23 cellular contexts compared by ENCODE assay signal in genomic region chr22:22040908-22041307, GRCh38. TPM values are rescaled to one million over a fixed set of nuclear protein-coding genes. Genes with fewer than 3 reads are reported as not detected.
DNase-seq lines count a peak whose midpoint lies in the region; ATAC-seq, FAIRE-seq and TF ChIP-seq lines count a peak whose summit lies in the region.
"Had no signal": no experiment of that assay in that cellular context is flagged by ENCODE, and none has a peak within 500 bp of the region (broad histone marks: within the 10 kb centered on the region; RNA-seq: fewer than 3 reads in every experiment).

No MANE protein-coding gene starts in this region.

- H3K9ac ChIP-seq in OCI-LY1 (ENCODE audit: low read length), result peak overlapping the region; percentile 90
- no peak overlapping the region for H3K9ac ChIP-seq in K562 (ENCODE audit: insufficient read depth in 1 of 2, low read depth in 2 of 2, low read length in 2 of 2)
- H3K9ac ChIP-seq: BLaER1 treated with 17β-estradiol and CSF1 and Interleukin-3, amounts not matched to agents 10 nM and 100 nM had no signal

- no peak overlapping the region for H2AFZ ChIP-seq in GM23338
- H2AFZ ChIP-seq in OCI-LY1 (ENCODE audit: low read length), result no peak overlapping the region
- H2AFZ ChIP-seq in K562 (ENCODE audit: low read depth, low read length), result no peak overlapping the region

- H3K27ac ChIP-seq in GM23338 (ENCODE audit: low read depth), result no peak overlapping the region
- peak overlapping the region; percentile 99 for H3K27ac ChIP-seq in OCI-LY1 (ENCODE audit: low read depth, low read length, poor library complexity, severe bottlenecking)
- H3K27ac ChIP-seq in K562 (ENCODE audit: extremely low read depth, low read depth, low read length), result no peak overlapping the region
- no peak overlapping the region for H3K27ac ChIP-seq in left ventricle myocardium inferior (replicated peaks)
- H3K27ac ChIP-seq in heart left ventricle, result no peak overlapping the region
- H3K27ac ChIP-seq in spleen, result no peak overlapping the region
- H3K27ac ChIP-seq: A549 had no signal

- H3K4me3 Mint-ChIP-seq in GM23338, result no peak overlapping the region
- H3K4me3 Mint-ChIP-seq: CD14-positive monocyte; CD4-positive, alpha-beta T cell; CD8-positive, alpha-beta memory T cell had no signal

- H3K79me2 ChIP-seq in GM23338 (replicated peaks; ENCODE audit: insufficient read depth) (no peaks in the 10 kb centered on the region), OCI-LY1 (ENCODE audit: insufficient read depth, low read length) (peaks cover 59% of the 10 kb centered on the region), K562 (ENCODE audit: control insufficient read depth, insufficient read depth, low read length) (no peaks in the 10 kb centered on the region)

- H3K27me3 Mint-ChIP-seq in GM23338 (ENCODE audit: insufficient read depth, low read depth, poor library complexity), result peaks cover 86% of the 10 kb centered on the region

- H3K4me3 ChIP-seq in GM23338 (no peak overlapping the region), OCI-LY1 (ENCODE audit: low read depth, low read length, poor library complexity, severe bottlenecking) (peak overlapping the region; percentile 69), K562 (no peak overlapping the region), left ventricle myocardium inferior (no peak overlapping the region), heart left ventricle (no peak overlapping the region), spleen (no peak overlapping the region)
- H3K4me3 ChIP-seq: A549; BLaER1 treated with 17β-estradiol and CSF1 and Interleukin-3, amounts not matched to agents 10 nM and 100 nM had no signal

- POLR2A ChIA-PET in K562 (lab: Yijun Ruan, JAX), result interaction anchor here (1.4 to 5.6 kb wide), 4 partner anchors 9 to 42 kb away, joined by 3 to 88 read pairs (median 4); no protein-coding TSS in a partner anchor

- H3K27me3 ChIP-seq in GM23338 (ENCODE audit: insufficient read depth) (peaks cover 100% of the 10 kb centered on the region), OCI-LY1 (ENCODE audit: insufficient read depth, low read length) (no peaks in the 10 kb centered on the region), K562 (ENCODE audit: control insufficient read depth in 2 of 2, insufficient read depth in 2 of 2, low read length in 2 of 2) (peaks cover 17 to 42% of the 10 kb centered on the region in 2 experiments; a peak in 4 of 5 replicates), left ventricle myocardium inferior (ENCODE audit: low read depth) (peaks cover 30% of the 10 kb centered on the region), heart left ventricle (no peaks in the 10 kb centered on the region), spleen (replicated peaks in 1 of 7) (no peaks in the 10 kb centered on the region)
- H3K27me3 ChIP-seq: BLaER1 treated with 17β-estradiol and CSF1 and Interleukin-3, amounts not matched to agents 10 nM and 100 nM had no signal

- peaks cover 4% of the 10 kb centered on the region; the same call in 1 of the 3 replicates for H3K4me1 Mint-ChIP-seq in GM23338
- H3K4me1 Mint-ChIP-seq: CD8-positive, alpha-beta memory T cell had no signal

- no peak for TF ChIP-seq POLR2A in K562 (conservative IDR thresholded peaks at IDR 0.05)
- TF ChIP-seq POLR2A in heart left ventricle (IDR thresholded peaks at IDR 0.05), result no peak
- TF ChIP-seq POLR2A in spleen (IDR thresholded peaks at IDR 0.05), result no peak

- no peaks in the 10 kb centered on the region for H3K9me1 ChIP-seq in K562 (ENCODE audit: control insufficient read depth, insufficient read depth, low read length)

- CTCF ChIA-PET in K562 (lab: Yijun Ruan, JAX; ENCODE audit: low intra/inter-chr PET ratio), result no interaction called here

- TF ChIP-seq CTCF in GM23338 (conservative IDR thresholded peaks at IDR 0.05; ENCODE audit: low read depth in 2 of 2) (no peak), OCI-LY1 (IDR thresholded peaks at IDR 0.05; ENCODE audit: low read length) (no peak), K562 (IDR thresholded peaks at IDR 0.05 in 2 of 3, conservative IDR thresholded peaks at IDR 0.05 in 1 of 3; ENCODE audit: insufficient read depth in 2 of 3, low read depth in 1 of 3, low read length in 3 of 3) (no peak), left ventricle myocardium inferior (IDR thresholded peaks at IDR 0.05; ENCODE audit: borderline replicate concordance) (no peak), heart left ventricle (IDR thresholded peaks at IDR 0.05) (no peak), spleen (IDR thresholded peaks at IDR 0.05 in 8 of 11, conservative IDR thresholded peaks at IDR 0.05 in 3 of 11) (no peak)

- no TSS peak for BruUV-seq in K562 (replicated peaks; lab: Mats Ljungman, UMichigan)

- H3K36me3 Mint-ChIP-seq in GM23338 (ENCODE audit: low read depth), result no peaks in the 10 kb centered on the region
- H3K36me3 Mint-ChIP-seq: CD14-positive monocyte; CD8-positive, alpha-beta memory T cell had no signal

- H3K4me2 ChIP-seq in GM23338 (no peak overlapping the region), OCI-LY1 (ENCODE audit: low read length) (peak overlapping the region; percentile 37; the same call in 1 of the 2 replicates), K562 (ENCODE audit: insufficient read depth, low read length) (no peak overlapping the region)
- H3K4me2 ChIP-seq: A549 had no signal

- no peaks in the 10 kb centered on the region for H4K20me1 ChIP-seq in GM23338 (replicated peaks; ENCODE audit: insufficient read depth)
- no peaks in the 10 kb centered on the region for H4K20me1 ChIP-seq in OCI-LY1 (ENCODE audit: insufficient read depth, low read length)
- H4K20me1 ChIP-seq in K562 (replicated peaks; ENCODE audit: control insufficient read depth, insufficient read depth, low read length), result peaks cover 16% of the 10 kb centered on the region; the same call in 1 of the 2 replicates
- H4K20me1 ChIP-seq: BLaER1 treated with 17β-estradiol and CSF1 and Interleukin-3, amounts not matched to agents 10 nM and 100 nM had no signal

- H3K9me2 ChIP-seq in GM23338 (ENCODE audit: insufficient read depth) (no peaks in the 10 kb centered on the region), OCI-LY1 (ENCODE audit: low read depth, low read length) (no peaks in the 10 kb centered on the region)

- in situ Hi-C loops in K562 (cut with MboI), result no loop called here

- intact Hi-C loops in K562 (cut with micrococcal nuclease) (loop anchor here (5.0 kb wide), 1 partner anchor 329 kb away; no protein-coding TSS in a partner anchor), left ventricle myocardium inferior (cut with micrococcal nuclease) (no loop called here), heart left ventricle (cut with DNase I) (no loop called here), spleen (cut with DNase I; ENCODE audit: low total_unique reads) (no loop called here)

- H3K36me3 ChIP-seq in GM23338 (ENCODE audit: insufficient read depth) (no peaks in the 10 kb centered on the region), OCI-LY1 (ENCODE audit: insufficient read depth, low read length) (peaks cover 35% of the 10 kb centered on the region), K562 (ENCODE audit: control insufficient read depth, insufficient read depth, low read length) (no peaks in the 10 kb centered on the region), left ventricle myocardium inferior (no peaks in the 10 kb centered on the region), heart left ventricle (no peaks in the 10 kb centered on the region), spleen (no peaks in the 10 kb centered on the region)
- H3K36me3 ChIP-seq: BE2C; BLaER1 treated with 17β-estradiol and CSF1 and Interleukin-3, amounts not matched to agents 10 nM and 100 nM had no signal

- H3K9me3 Mint-ChIP-seq in GM23338, result no peaks in the 10 kb centered on the region
- H3K9me3 Mint-ChIP-seq: CD4-positive, alpha-beta T cell; CD8-positive, alpha-beta memory T cell had no signal

- no peak overlapping the region for H3K27ac Mint-ChIP-seq in GM23338
- H3K27ac Mint-ChIP-seq: CD14-positive monocyte; CD4-positive, alpha-beta T cell; CD8-positive, alpha-beta memory T cell had no signal

- TF ChIP-seq EP300 in K562 (IDR thresholded peaks at IDR 0.05; ENCODE audit: low read length), result no peak

- H3K9me3 ChIP-seq in OCI-LY1 (ENCODE audit: low read length) (no peaks in the 10 kb centered on the region), K562 (replicated peaks; ENCODE audit: control insufficient read depth, insufficient read depth, low read depth, low read length) (no peaks in the 10 kb centered on the region), left ventricle myocardium inferior (replicated peaks) (no peaks in the 10 kb centered on the region), heart left ventricle (no peaks in the 10 kb centered on the region), spleen (no peaks in the 10 kb centered on the region)
- H3K9me3 ChIP-seq: A549, BE2C had no signal

- H3K4me1 ChIP-seq in GM23338 (ENCODE audit: insufficient read depth) (no peaks in the 10 kb centered on the region), OCI-LY1 (ENCODE audit: insufficient read depth, low read length, severe bottlenecking) (peaks cover 100% of the 10 kb centered on the region), K562 (replicated peaks in 1 of 2; ENCODE audit: control insufficient read depth in 2 of 2, insufficient read depth in 2 of 2, low read length in 2 of 2) (peaks cover 0 to 13% of the 10 kb centered on the region in 2 experiments; a peak in 4 of 5 replicates), left ventricle myocardium inferior (no peaks in the 10 kb centered on the region), heart left ventricle (no peaks in the 10 kb centered on the region), spleen (peaks cover 0 to 30% (median 4%) of the 10 kb centered on the region in 6 donors)
- H3K4me1 ChIP-seq: A549, BE2C had no signal

- H3F3A ChIP-seq in GM23338 (replicated peaks; ENCODE audit: low read depth) (no peaks in the 10 kb centered on the region), OCI-LY1 (ENCODE audit: insufficient read depth, low read length) (0 out of 2 replicates have a peak, but pooled peaks cover 3% of the 10 kb centered on the region)

- no peak for TF ChIP-seq RAD21 in K562 (CRISPR knock-in tag; conservative IDR thresholded peaks at IDR 0.05 in 1 of 2, IDR thresholded peaks at IDR 0.05 in 1 of 2)

- no peak for FAIRE-seq in K562 (lab: Jason Lieb, UNC)
- FAIRE-seq: A549, D721Med, GM12892, H1 had no signal

- ATAC-seq in GM23338 (no peak), K562 (no peak), heart left ventricle (no peak)
- ATAC-seq: A549 had no signal

- DNase-seq in GM23338 (ENCODE audit: low spot score) (no peak), K562 (ENCODE audit: extremely low read depth in 1 of 4, low spot score in 3 of 4) (no peak), left ventricle myocardium inferior (no peak), heart left ventricle (no peak), spleen (no peak)
- no peak for DNase-seq in stimulated activated naive CD4-positive, alpha-beta T cell (lab: John Stamatoyannopoulos, UW)
- DNase-seq: 8988T; ACHN; AML-193; BE2C; CD4-positive, alpha-beta T cell; CD8-positive, alpha-beta memory T cell; DMS 273 treated with DMSO at 0.1 percent for 48 hours; DMS79 treated with DMSO at 0.1 percent for 48 hours; H7; HCEC 1CT had no signal

RNA-seq across cellular contexts. Expression of gene TOP3B, which starts 58.3 kb away (rescaled TPM):
- 53.5 and 77.7 TPM in 2 replicates for total RNA-seq in GM23338 (2014; rRNA removed; shearing (Covaris generic))
- polyA plus RNA-seq in GM23338 (2016; fragmentation: Nextera tagmentation; extraction: Ambion mirVana), result 32.7 and 35.7 TPM in 2 replicates
- total RNA-seq in K562 (2011; cell fraction: chromatin; rRNA removed; ENCODE audit: low replicate concordance), result 654 and 1,271 TPM in 2 replicates
- total RNA-seq in K562 (2011; cell fraction: nucleolus; rRNA removed), result 667 and 676 TPM in 2 replicates
- total RNA-seq in K562 (2011; cell fraction: nucleoplasm; rRNA removed), result 562 and 595 TPM in 2 replicates
- 168 and 209 TPM in 2 replicates for total RNA-seq in K562 (2014; rRNA removed)
- total RNA-seq in K562 (2014; rRNA removed; fragmentation: Illumina TruSeq; extraction: Trizol), result 70.7 and 93.0 TPM in 2 replicates
- total RNA-seq in K562 (2015; rRNA removed; fragmentation: Illumina TruSeq; extraction: Trizol), result 132 and 135 TPM in 2 replicates
- 182 and 188 TPM in 2 replicates for total RNA-seq in K562 (2021)
- polyA plus RNA-seq in K562 (2011; rRNA removed), result 77.5 and 115 TPM in 2 replicates
- polyA plus RNA-seq in K562 (2011; cell fraction: cytosol; rRNA removed), result 70.1 and 77.8 TPM in 2 replicates
- 984 and 1,286 TPM in 2 replicates for polyA plus RNA-seq in K562 (2011; cell fraction: nucleus; rRNA removed)
- polyA plus RNA-seq in K562 (2012), result 96.9 and 122 TPM in 2 replicates
- polyA plus RNA-seq in K562 (2014; fragmentation: Illumina TruSeq; extraction: Trizol), result 112 and 123 TPM in 2 replicates
- polyA plus RNA-seq in K562 (2014; fragmentation: Nextera tagmentation; extraction: Ambion mirVana), result 10 to 100 TPM in 1 of 2 experiments, 1 to 10 TPM in 1; 3.0 to 11.5 TPM
- 153 and 161 TPM in 2 replicates for polyA plus RNA-seq in K562 (2014; rRNA removed)
- 98.9 and 108 TPM in 2 replicates for polyA minus RNA-seq in K562 (2011; rRNA and poly(A)+ RNA removed)
- polyA minus RNA-seq in K562 (2011; cell fraction: cytosol; rRNA and poly(A)+ RNA removed), result 76.3 and 79.3 TPM in 2 replicates
- polyA minus RNA-seq in K562 (2011; cell fraction: nucleus; rRNA and poly(A)+ RNA removed), result 248 and 295 TPM in 2 replicates
- 11.2 TPM for total RNA-seq in left ventricle myocardium inferior
- total RNA-seq in heart left ventricle, result 10 to 100 TPM in 7 of 9 donors, 1 to 10 TPM in 2; 9.6 to 12.9 (median 11.2) TPM
- 1 to 10 TPM; 9.5 to 9.9 TPM for polyA plus RNA-seq in heart left ventricle
- 10 to 100 TPM; 44.8 to 66.4 (median 55.4) TPM for total RNA-seq in spleen
- 10 to 100 TPM; 12.6 to 23.5 (median 19.5) TPM for polyA plus RNA-seq in spleen
